In genomic region chr3:128879991-128880390, GRCh38 we compare ENCODE assay signal across 8 cellular contexts. TPM values are rescaled to one million over a fixed set of nuclear protein-coding genes. Genes with fewer than 3 reads are reported as not detected.
A peak's percentile ranks its signal among the peaks of the same experiment; 100 is the strongest.
DNase-seq lines count a peak whose midpoint lies in the region; ATAC-seq and TF ChIP-seq lines count a peak whose summit lies in the region.

No MANE protein-coding gene starts in this region.

- no peaks in the 10 kb centered on the region for H3K9me3 Mint-ChIP-seq in CD4-positive, alpha-beta memory T cell
- H3K9me3 Mint-ChIP-seq in neural progenitor cell: no peaks in the 10 kb centered on the region

- no peaks in the 10 kb centered on the region for H3K9me3 ChIP-seq in CD4-positive, alpha-beta memory T cell (ENCODE audit: control insufficient read depth in 1 of 2, low read length in 2 of 2)
- no peaks in the 10 kb centered on the region for H3K9me3 ChIP-seq in duodenal mucosa (ENCODE audit: control insufficient read depth in 1 of 2, low read length in 2 of 2)
- no peaks in the 10 kb centered on the region for H3K9me3 ChIP-seq in neural progenitor cell (ENCODE audit: low read depth)

- H3K27ac ChIP-seq in CD4-positive, alpha-beta memory T cell (ENCODE audit: low read depth, low read length): peak overlapping the region; percentile 92
- H3K27ac ChIP-seq in duodenal mucosa (ENCODE audit: low read depth, low read length) (peak overlapping the region; percentile 90), neural progenitor cell (peak overlapping the region; percentile 24)

- no peak for TF ChIP-seq POLR2A in NB4 (IDR thresholded peaks at IDR 0.05; ENCODE audit: extremely low read depth, insufficient read length)

- H3K4me1 ChIP-seq in CD4-positive, alpha-beta memory T cell (ENCODE audit: insufficient read depth, low read length): peaks cover 38% of the 10 kb centered on the region
- H3K4me1 ChIP-seq in duodenal mucosa (ENCODE audit: control insufficient read depth in 1 of 2, insufficient read depth in 2 of 2, low read length in 2 of 2) (peaks cover 26 to 37% of the 10 kb centered on the region in 2 donors), neural progenitor cell (peaks cover 22% of the 10 kb centered on the region)

- no peak for TF ChIP-seq CTCF in NB4 (IDR thresholded peaks at IDR 0.05; ENCODE audit: low read depth, low read length)
- TF ChIP-seq CTCF in neural progenitor cell (IDR thresholded peaks at IDR 0.05): no peak

- no peaks in the 10 kb centered on the region for H3K36me3 ChIP-seq in CD4-positive, alpha-beta memory T cell (ENCODE audit: insufficient read depth, low read length)
- H3K36me3 ChIP-seq in duodenal mucosa (ENCODE audit: control insufficient read depth in 1 of 2, insufficient read depth in 2 of 2, low read length in 2 of 2) (peaks cover 0 to 18% of the 10 kb centered on the region in 2 donors), neural progenitor cell (no peaks in the 10 kb centered on the region)

- no peaks in the 10 kb centered on the region for H4K20me1 ChIP-seq in neural progenitor cell (ENCODE audit: low read depth)

- DNase-seq in CD4-positive, alpha-beta memory T cell: peak in 1 of 5 donors; percentile 9
- DNase-seq in NB4 (ENCODE audit: low read depth): no peak
- no peak for DNase-seq in neural progenitor cell (ENCODE audit: low spot score)
- DNase-seq in MV-4-11 (lab: John Stamatoyannopoulos, UW): no peak
- no peak for DNase-seq in left lobe of liver (ENCODE audit: low spot score)

- H3K36me3 Mint-ChIP-seq in CD4-positive, alpha-beta memory T cell: peaks cover 0 to 38% of the 10 kb centered on the region in 2 donors
- peaks cover 7% of the 10 kb centered on the region for H3K36me3 Mint-ChIP-seq in neural progenitor cell

- intact Hi-C loops in CD4-positive, alpha-beta memory T cell (cut with micrococcal nuclease): loop anchor here (1.0 to 5.0 kb wide), 12 partner anchors 34 to 828 kb away; partner anchors contain the start of genes CNBP, COPG1, RAB43 and RAB7A

- peaks cover 47 to 78% (median 61%) of the 10 kb centered on the region in 4 donors for H3K4me1 Mint-ChIP-seq in CD4-positive, alpha-beta memory T cell
- H3K4me1 Mint-ChIP-seq in neural progenitor cell: peaks cover 41% of the 10 kb centered on the region

- H3K4me3 Mint-ChIP-seq in CD4-positive, alpha-beta memory T cell: peak overlapping the region; percentile 85 to 97 (median 94)
- H3K4me3 Mint-ChIP-seq in neural progenitor cell: peak overlapping the region; percentile 92

- peaks cover 59% of the 10 kb centered on the region for H3K79me2 ChIP-seq in neural progenitor cell (ENCODE audit: low read depth)

- peak overlapping the region; percentile 83 for H3K4me2 ChIP-seq in neural progenitor cell

- H3K27ac Mint-ChIP-seq in CD4-positive, alpha-beta memory T cell: peak overlapping the region; percentile 92 to 99 (median 99)
- peak overlapping the region; percentile 89 for H3K27ac Mint-ChIP-seq in neural progenitor cell

- CTCF ChIA-PET in CD4-positive, alpha-beta memory T cell (lab: Charles Lee; ENCODE audit: partially characterized antibody): interaction anchor here (0.7 to 6.8 kb wide), 9 partner anchors 34 to 436 kb away, joined by 3 to 66 read pairs (median 5); a partner anchor contains a TSS

- peaks cover 13% of the 10 kb centered on the region for H3F3A ChIP-seq in neural progenitor cell (ENCODE audit: low read depth)

- H3K4me3 ChIP-seq in CD4-positive, alpha-beta memory T cell (ENCODE audit: low read length in 2 of 2): peak overlapping the region; percentile 82 to 91
- peak overlapping the region; percentile 98 for H3K4me3 ChIP-seq in NB4 (ENCODE audit: low read depth, low read length)
- H3K4me3 ChIP-seq in duodenal mucosa (ENCODE audit: low read depth in 1 of 2, low read length in 2 of 2): peak overlapping the region; percentile 92 to 98
- peak overlapping the region; percentile 65 for H3K4me3 ChIP-seq in neural progenitor cell

- no peaks in the 10 kb centered on the region for H3K27me3 ChIP-seq in CD4-positive, alpha-beta memory T cell (ENCODE audit: insufficient read depth, low read length)
- no peaks in the 10 kb centered on the region for H3K27me3 ChIP-seq in duodenal mucosa (ENCODE audit: control insufficient read depth in 1 of 2, insufficient read depth in 2 of 2, low read length in 2 of 2)
- peaks cover 5% of the 10 kb centered on the region for H3K27me3 ChIP-seq in neural progenitor cell

- H3K9ac ChIP-seq in duodenal mucosa (ENCODE audit: low read depth in 1 of 2, low read length in 2 of 2) (peak overlapping the region; percentile 81 to 94), neural progenitor cell (peak overlapping the region; percentile 83)

- H2AFZ ChIP-seq in neural progenitor cell (replicated peaks): peak overlapping the region; percentile 85

- H3K27me3 Mint-ChIP-seq in CD4-positive, alpha-beta memory T cell: no peaks in the 10 kb centered on the region
- H3K27me3 Mint-ChIP-seq in neural progenitor cell (ENCODE audit: insufficient read depth, low read depth): peaks cover 4% of the 10 kb centered on the region

- ATAC-seq in GM19452 (IDR thresholded peaks at IDR 0.05; ENCODE audit: unreplicated experiment) (no peak), GM19463 (IDR thresholded peaks at IDR 0.05; ENCODE audit: unreplicated experiment) (no peak), left lobe of liver (no peak)

- POLR2A ChIA-PET in CD4-positive, alpha-beta memory T cell (lab: Charles Lee; ENCODE audit: partially characterized antibody): interaction anchor here (0.7 to 2.7 kb wide), 10 partner anchors 10 to 436 kb away, joined by 3 to 26 read pairs (median 8); partner anchors contain the start of gene RPN1

RNA-seq across cellular contexts. Expression of gene ACAD9, which starts 0.6 kb away (rescaled TPM):
- total RNA-seq in CD4-positive, alpha-beta memory T cell: 10 to 100 TPM; 54.9 to 62.2 TPM
- polyA plus RNA-seq in CD4-positive, alpha-beta memory T cell: 10 to 100 TPM; 12.9 to 20.7 TPM
- 25.0 and 35.7 TPM in 2 replicates for total RNA-seq in neural progenitor cell (ENCODE audit: low replicate concordance)
- 30.7 TPM for total RNA-seq in left lobe of liver

Comparison
In these comparisons a context has a peak if more than half of its experiments do, and no peak if none do; other contexts are left out.
1. H3K27ac ChIP-seq: peak in every context shown above with its lines; median percentile 92 in CD4-positive, alpha-beta memory T cell; 90 in duodenal mucosa; 24 in neural progenitor cell.